In the genomic region with DNA sequence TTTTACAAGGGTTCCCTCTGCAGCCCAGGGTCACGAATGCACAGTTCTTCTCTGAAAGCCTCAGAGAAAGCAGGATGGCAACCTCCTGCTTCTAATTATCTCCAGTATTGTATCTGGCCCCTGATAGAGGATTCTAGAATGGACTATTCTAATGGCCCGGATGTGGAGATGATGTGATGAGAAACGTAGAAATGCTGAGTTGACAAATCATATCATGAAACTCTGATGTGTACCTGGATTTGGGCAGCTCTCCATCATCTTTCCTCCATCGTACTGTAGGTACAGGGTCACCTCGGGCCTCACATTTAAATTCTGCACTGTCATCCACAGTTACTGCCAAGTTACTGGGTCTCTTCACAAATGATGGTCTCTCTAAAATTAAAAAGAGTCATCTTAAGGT, we compare ENCODE assay signal across 3 cellular contexts.
A peak's percentile ranks its signal among the peaks of the same experiment; 100 is the strongest.
TF ChIP-seq lines count a peak whose summit lies in the region.

No MANE protein-coding gene starts in this region.

TF ChIP-seq in A549, 52 proteins besides CTCF, POLR2A, EP300 and RAD21:
- TF ChIP-seq, protein P1, sequence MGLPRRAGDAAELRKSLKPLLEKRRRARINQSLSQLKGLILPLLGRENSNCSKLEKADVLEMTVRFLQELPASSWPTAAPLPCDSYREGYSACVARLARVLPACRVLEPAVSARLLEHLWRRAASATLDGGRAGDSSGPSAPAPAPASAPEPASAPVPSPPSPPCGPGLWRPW (IDR thresholded peaks at IDR 0.05) = no peak
- TF ChIP-seq MAFK (IDR thresholded peaks at IDR 0.05; ENCODE audit: partially characterized antibody) (peak; percentile 95), FOSL2 (IDR thresholded peaks at IDR 0.05) (no peak), FOSL2 (CRISPR knock-in tag; IDR thresholded peaks at IDR 0.05) (no peak), ZC3H11A (IDR thresholded peaks at IDR 0.05) (no peak), MYC (IDR thresholded peaks at IDR 0.05; ENCODE audit: borderline replicate concordance, low read length) (no peak), CHD2 (IDR thresholded peaks at IDR 0.05; ENCODE audit: low read length, partially characterized antibody) (no peak)

TF ChIP-seq in IMR-90, 13 proteins besides CTCF, POLR2A, EP300 and RAD21:
- TF ChIP-seq FOS (IDR thresholded peaks at IDR 0.05; ENCODE audit: low read depth, low read length) = no peak
- peak; percentile 98 for TF ChIP-seq MAFK (IDR thresholded peaks at IDR 0.05; ENCODE audit: low read depth, low read length)

TF ChIP-seq in H1, 55 proteins besides CTCF, POLR2A, EP300 and RAD21:
- TF ChIP-seq MAFK (IDR thresholded peaks at IDR 0.05; ENCODE audit: low read depth, low read length) = peak; percentile 82
- no peak for TF ChIP-seq RNF2 (IDR thresholded peaks at IDR 0.05; ENCODE audit: borderline replicate concordance, low read depth, low read length, missing control alignments, poor library complexity, severe bottlenecking)
